Comparison of ENCODE assay signal across 1 cellular context in genomic region chr17:81917565-81918332, GRCh38.
TF ChIP-seq lines count a peak whose summit lies in the region.

SIRT7 (minus strand) TSS chr17:81918176; CDS start chr17:81918131, 45 bp downstream.

TF ChIP-seq in HepG2, 621 proteins besides CTCF, POLR2A, EP300 and RAD21 (continued from another document and continues in another):
- TF ChIP-seq ZNF318 (CRISPR knock-in tag; IDR thresholded peaks at IDR 0.05) (no peak), TEAD2 (CRISPR knock-in tag; IDR thresholded peaks at IDR 0.05) (no peak), ZNF709 (CRISPR knock-in tag; IDR thresholded peaks at IDR 0.05) (0 out of 2 replicates have a peak, but pooled peaks have one; percentile 36), ZNF530 (CRISPR knock-in tag; IDR thresholded peaks at IDR 0.05; ENCODE audit: low read depth) (no peak), RFX5 (IDR thresholded peaks at IDR 0.05; ENCODE audit: low read depth, low read length) (no peak), ARNTL (CRISPR knock-in tag; IDR thresholded peaks at IDR 0.05) (no peak), TRAFD1 (CRISPR knock-in tag; IDR thresholded peaks at IDR 0.05; ENCODE audit: borderline replicate concordance) (no peak), ZNF737 (CRISPR knock-in tag; IDR thresholded peaks at IDR 0.05; ENCODE audit: borderline replicate concordance) (no peak), SP1 (IDR thresholded peaks at IDR 0.05) (no peak), SP1 (CRISPR knock-in tag; IDR thresholded peaks at IDR 0.05) (peak; percentile 78), KLF9 (CRISPR knock-in tag; IDR thresholded peaks at IDR 0.05; ENCODE audit: low read depth) (no peak), HDAC2 (CRISPR knock-in tag; IDR thresholded peaks at IDR 0.05) (no peak), ZNF280B (CRISPR knock-in tag; IDR thresholded peaks at IDR 0.05; ENCODE audit: borderline replicate concordance) (no peak), ATRX (CRISPR knock-in tag; IDR thresholded peaks at IDR 0.05; ENCODE audit: borderline replicate concordance) (no peak), TOE1 (CRISPR knock-in tag; IDR thresholded peaks at IDR 0.05) (no peak; the same call in 1 of the 2 replicates), ZNF550 (CRISPR knock-in tag; IDR thresholded peaks at IDR 0.05; ENCODE audit: borderline replicate concordance) (no peak), REPIN1 (CRISPR knock-in tag; IDR thresholded peaks at IDR 0.05; ENCODE audit: borderline replicate concordance, low read depth) (no peak), ZNF572 (CRISPR knock-in tag; IDR thresholded peaks at IDR 0.05) (no peak), ZBTB49 (CRISPR knock-in tag; IDR thresholded peaks at IDR 0.05; ENCODE audit: borderline replicate concordance) (no peak), GRHL1 (CRISPR knock-in tag; conservative IDR thresholded peaks at IDR 0.05) (no peak), HOXA5 (CRISPR knock-in tag; IDR thresholded peaks at IDR 0.05) (no peak), FIP1L1 (IDR thresholded peaks at IDR 0.05; ENCODE audit: borderline replicate concordance, insufficient read depth, low read depth, low read length) (no peak), ZNF570 (CRISPR knock-in tag; IDR thresholded peaks at IDR 0.05; ENCODE audit: borderline replicate concordance) (no peak), HHEX (CRISPR knock-in tag; IDR thresholded peaks at IDR 0.05) (no peak), RAD51 (IDR thresholded peaks at IDR 0.05; ENCODE audit: borderline replicate concordance) (no peak), ZNF256 (CRISPR knock-in tag; conservative IDR thresholded peaks at IDR 0.05) (no peak), WIZ (CRISPR knock-in tag; IDR thresholded peaks at IDR 0.05) (no peak), POLR2AphosphoS2 (IDR thresholded peaks at IDR 0.05; ENCODE audit: low read depth, low read length) (no peak), NR0B2 (CRISPR knock-in tag; IDR thresholded peaks at IDR 0.05) (peak; percentile 31; the same call in 1 of the 2 replicates), PREB (CRISPR knock-in tag; IDR thresholded peaks at IDR 0.05) (no peak), ZBTB42 (CRISPR knock-in tag; IDR thresholded peaks at IDR 0.05) (no peak), ZSCAN5A (CRISPR knock-in tag; IDR thresholded peaks at IDR 0.05; ENCODE audit: borderline replicate concordance) (no peak), CHCHD3 (CRISPR knock-in tag; IDR thresholded peaks at IDR 0.05) (peak; percentile 41; the same call in 1 of the 2 replicates), ZNF580 (CRISPR knock-in tag; IDR thresholded peaks at IDR 0.05; ENCODE audit: borderline replicate concordance, low read depth) (no peak), NFE2L1 (CRISPR knock-in tag; IDR thresholded peaks at IDR 0.05; ENCODE audit: borderline replicate concordance) (no peak), FOXM1 (CRISPR knock-in tag; IDR thresholded peaks at IDR 0.05) (no peak)
